Comparison of ENCODE assay signal across 9 cellular contexts in genomic region chr9:22208846-22209585, GRCh38.
DNase-seq lines count a peak whose midpoint lies in the region; ATAC-seq, FAIRE-seq and TF ChIP-seq lines count a peak whose summit lies in the region.
"Had no signal": no experiment of that assay in that cellular context is flagged by ENCODE, and none has a peak within 500 bp of the region (broad histone marks: within the 10 kb centered on the region; RNA-seq: fewer than 3 reads in every experiment).

No MANE protein-coding gene starts in this region.

- DNase-seq in activated T-cell treated with anti-CD3 and anti-CD28 coated beads, Interleukin-2, amount 50 U/mL, for 24 hours: peak; percentile 41
- no peak for DNase-seq in activated T-cell treated with anti-CD3 and anti-CD28 coated beads for 4 hours
- DNase-seq in NCI-H69 (lab: John Stamatoyannopoulos, UW): peak; percentile 63
- no peak for DNase-seq in central memory CD8-positive, alpha-beta T cell (ENCODE audit: low spot score in 2 of 2)
- no peak for DNase-seq in stimulated activated naive B cell treated with anti-CD40 and anti-IgM and Interleukin-4, amounts not matched to agents 10 μg/mL and 1 μg/mL and 100 μg/mL, for 72 hours
- no peak for DNase-seq in NCI-H345 treated with DMSO at 0.1 percent for 48 hours (lab: John Stamatoyannopoulos, UW; ENCODE audit: unreplicated experiment)
- no peak for DNase-seq in D721Med (ENCODE audit: insufficient read length, low spot score)

- H3K9me3 Mint-ChIP-seq in activated T-cell treated with anti-CD3 and anti-CD28 coated beads, Interleukin-2, amount 50 U/mL, for 24 hours: peaks cover 2% of the 10 kb centered on the region
- no peaks in the 10 kb centered on the region for H3K9me3 Mint-ChIP-seq in central memory CD8-positive, alpha-beta T cell
- H3K9me3 Mint-ChIP-seq in stimulated activated naive B cell treated with anti-CD40 and anti-IgM and Interleukin-4, amounts not matched to agents 10 μg/mL and 1 μg/mL and 100 μg/mL, for 72 hours: peaks cover 0 to 3% of the 10 kb centered on the region in 2 donors
- H3K9me3 Mint-ChIP-seq: GM23338 had no signal

- H3K4me3 Mint-ChIP-seq in activated T-cell treated with anti-CD3 and anti-CD28 coated beads, Interleukin-2, amount 50 U/mL, for 24 hours: peak overlapping the region; percentile 38
- H3K4me3 Mint-ChIP-seq in central memory CD8-positive, alpha-beta T cell: peak overlapping the region; percentile 67
- no peak overlapping the region for H3K4me3 Mint-ChIP-seq in stimulated activated naive B cell treated with anti-CD40 and anti-IgM and Interleukin-4, amounts not matched to agents 10 μg/mL and 1 μg/mL and 100 μg/mL, for 72 hours
- H3K4me3 Mint-ChIP-seq: GM23338 had no signal

- TF ChIP-seq CTCF in D721Med (IDR thresholded peaks at IDR 0.05; ENCODE audit: insufficient read depth, missing control alignments): no peak

- no peaks in the 10 kb centered on the region for H3K27me3 Mint-ChIP-seq in activated T-cell treated with anti-CD3 and anti-CD28 coated beads, Interleukin-2, amount 50 U/mL, for 24 hours
- H3K27me3 Mint-ChIP-seq in central memory CD8-positive, alpha-beta T cell: no peaks in the 10 kb centered on the region
- H3K27me3 Mint-ChIP-seq in stimulated activated naive B cell treated with anti-CD40 and anti-IgM and Interleukin-4, amounts not matched to agents 10 μg/mL and 1 μg/mL and 100 μg/mL, for 72 hours: no peaks in the 10 kb centered on the region

- no peak for FAIRE-seq in D721Med (lab: Jason Lieb, UNC)

- no peaks in the 10 kb centered on the region for H3K36me3 Mint-ChIP-seq in activated T-cell treated with anti-CD3 and anti-CD28 coated beads, Interleukin-2, amount 50 U/mL, for 24 hours (ENCODE audit: low read depth)
- H3K36me3 Mint-ChIP-seq in central memory CD8-positive, alpha-beta T cell (ENCODE audit: insufficient read depth): peaks cover 2% of the 10 kb centered on the region
- peaks cover 5 to 8% of the 10 kb centered on the region in 2 donors for H3K36me3 Mint-ChIP-seq in stimulated activated naive B cell treated with anti-CD40 and anti-IgM and Interleukin-4, amounts not matched to agents 10 μg/mL and 1 μg/mL and 100 μg/mL, for 72 hours

- peak overlapping the region; percentile 81 for H3K27ac Mint-ChIP-seq in activated T-cell treated with anti-CD3 and anti-CD28 coated beads, Interleukin-2, amount 50 U/mL, for 24 hours
- H3K27ac Mint-ChIP-seq in central memory CD8-positive, alpha-beta T cell (ENCODE audit: low read depth): peak overlapping the region; percentile 81
- peak overlapping the region; percentile 47 for H3K27ac Mint-ChIP-seq in stimulated activated naive B cell treated with anti-CD40 and anti-IgM and Interleukin-4, amounts not matched to agents 10 μg/mL and 1 μg/mL and 100 μg/mL, for 72 hours
- H3K27ac Mint-ChIP-seq: GM23338 had no signal

- no peak for ATAC-seq in central memory CD8-positive, alpha-beta T cell (replicated peaks; ENCODE audit: extremely low read depth, poor library complexity, severe bottlenecking)
- peak; percentile 56 to 77 for ATAC-seq in stimulated activated naive B cell treated with anti-CD40 and anti-IgM and Interleukin-4, amounts not matched to agents 10 μg/mL and 1 μg/mL and 100 μg/mL, for 72 hours (replicated peaks)
- no peak for ATAC-seq in HG02759 (IDR thresholded peaks at IDR 0.05; ENCODE audit: unreplicated experiment)
- ATAC-seq: GM23338 had no signal

- peaks cover 36% of the 10 kb centered on the region for H3K4me1 Mint-ChIP-seq in activated T-cell treated with anti-CD3 and anti-CD28 coated beads, Interleukin-2, amount 50 U/mL, for 24 hours (ENCODE audit: low read depth)
- peaks cover 12% of the 10 kb centered on the region for H3K4me1 Mint-ChIP-seq in central memory CD8-positive, alpha-beta T cell
- peaks cover 22 to 66% of the 10 kb centered on the region in 2 donors for H3K4me1 Mint-ChIP-seq in stimulated activated naive B cell treated with anti-CD40 and anti-IgM and Interleukin-4, amounts not matched to agents 10 μg/mL and 1 μg/mL and 100 μg/mL, for 72 hours
- H3K4me1 Mint-ChIP-seq: GM23338 had no signal

Comparison
In these comparisons a context has a peak if more than half of its experiments do, and no peak if none do; other contexts are left out.
1. DNase-seq: peak in activated T-cell treated with anti-CD3 and anti-CD28 coated beads, Interleukin-2, amount 50 U/mL, for 24 hours (single experiment) and NCI-H69 (single experiment); none in activated T-cell treated with anti-CD3 and anti-CD28 coated beads for 4 hours (single experiment), central memory CD8-positive, alpha-beta T cell (0 of 2), stimulated activated naive B cell treated with anti-CD40 and anti-IgM and Interleukin-4, amounts not matched to agents 10 μg/mL and 1 μg/mL and 100 μg/mL, for 72 hours (single experiment), NCI-H345 treated with DMSO at 0.1 percent for 48 hours (single experiment) and D721Med (single experiment).
2. H3K4me3 Mint-ChIP-seq: peak in activated T-cell treated with anti-CD3 and anti-CD28 coated beads, Interleukin-2, amount 50 U/mL, for 24 hours (single experiment) and central memory CD8-positive, alpha-beta T cell (single experiment); none in stimulated activated naive B cell treated with anti-CD40 and anti-IgM and Interleukin-4, amounts not matched to agents 10 μg/mL and 1 μg/mL and 100 μg/mL, for 72 hours (0 of 2).
3. ATAC-seq: peak in stimulated activated naive B cell treated with anti-CD40 and anti-IgM and Interleukin-4, amounts not matched to agents 10 μg/mL and 1 μg/mL and 100 μg/mL, for 72 hours (2 of 2); none in central memory CD8-positive, alpha-beta T cell (single experiment) and HG02759 (single experiment).
4. Peak in every context shown above with its lines, with median percentiles within 50 percentile points of each other: H3K27ac Mint-ChIP-seq.